1 cellular context compared by ENCODE assay signal in genomic region chr15:32838338-32838737, GRCh38.
TF ChIP-seq lines count a peak whose summit lies in the region.

No MANE protein-coding gene starts in this region.

TF ChIP-seq in SK-N-SH, 30 proteins besides CTCF, POLR2A, EP300 and RAD21 (continued from another document):
- no peak for TF ChIP-seq NRF1 (IDR thresholded peaks at IDR 0.05; ENCODE audit: low read depth, low read length)
TF ChIP-seq in SK-N-SH: peak in this region for 0.
